8 cellular contexts compared by ENCODE assay signal in the genomic region with DNA sequence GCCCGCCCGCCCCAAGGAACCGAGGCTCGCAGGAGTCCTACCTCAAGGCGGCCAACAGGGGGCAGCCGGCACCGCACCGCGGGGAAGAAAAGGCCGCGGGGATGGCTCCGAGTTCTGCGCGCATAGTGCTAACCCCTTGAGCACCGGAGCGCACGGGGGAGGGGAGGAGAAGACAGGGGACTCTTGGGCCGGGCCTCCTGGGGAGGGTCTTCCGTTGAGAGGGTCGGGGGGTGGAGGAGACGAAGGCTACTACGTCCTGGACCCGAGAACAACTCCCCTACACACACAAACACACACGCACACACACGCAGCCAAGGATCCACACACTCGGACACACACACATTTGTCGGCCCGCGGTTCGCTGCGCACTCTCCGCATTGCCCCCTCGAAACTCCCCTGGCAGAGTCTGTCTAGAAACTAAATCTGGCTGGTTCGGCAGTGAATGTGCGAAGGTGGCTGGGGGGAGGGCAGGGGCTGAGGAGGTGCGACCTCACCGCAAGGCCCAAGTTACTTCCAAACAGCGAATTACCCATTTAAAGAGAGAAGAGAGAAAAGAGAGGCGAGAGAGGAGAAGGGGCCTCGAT. TPM values are rescaled to one million over a fixed set of nuclear protein-coding genes. Genes with fewer than 3 reads are reported as not detected.
DNase-seq lines count a peak whose midpoint lies in the region; ATAC-seq, FAIRE-seq and TF ChIP-seq lines count a peak whose summit lies in the region.

No MANE protein-coding gene starts in this region.

- TF ChIP-seq CTCF in left ventricle myocardium inferior (IDR thresholded peaks at IDR 0.05; ENCODE audit: borderline replicate concordance), result peak; percentile 80
- TF ChIP-seq CTCF in psoas muscle (IDR thresholded peaks at IDR 0.05), result peak; percentile 81
- TF ChIP-seq CTCF in natural killer cell (IDR thresholded peaks at IDR 0.05), result no peak

- H3K36me3 ChIP-seq in left ventricle myocardium inferior, result no peaks in the 10 kb centered on the region
- H3K36me3 ChIP-seq in psoas muscle (ENCODE audit: insufficient read depth in 1 of 2, low read depth in 1 of 2), result no peaks in the 10 kb centered on the region

- H3K4me1 Mint-ChIP-seq in natural killer cell, result peaks cover 0 to 4% of the 10 kb centered on the region in 2 donors

- no peaks in the 10 kb centered on the region for H3K36me3 Mint-ChIP-seq in natural killer cell

- 2 to 6% (median 5%) methylated on average over 25 to 40 of the region's 40 CpGs for WGBS in psoas muscle, 3 donors

- H3K27me3 Mint-ChIP-seq in natural killer cell (ENCODE audit: low read depth in 2 of 2), result peaks cover 57 to 70% of the 10 kb centered on the region in 2 donors

- H3K9me3 ChIP-seq in left ventricle myocardium inferior (replicated peaks) (no peaks in the 10 kb centered on the region), psoas muscle (no peaks in the 10 kb centered on the region)

- no peak overlapping the region for H3K27ac Mint-ChIP-seq in natural killer cell

- DNase-seq in 8988T, result peak; percentile 99
- DNase-seq in GM12891 (ENCODE audit: insufficient read length, low spot score), result peak; percentile 86
- DNase-seq in NCI-H460 (ENCODE audit: extremely low read depth, low read depth), result peak; percentile 71
- peak; percentile 84 for DNase-seq in amniotic epithelial cell (ENCODE audit: low read depth)
- DNase-seq in left ventricle myocardium inferior, result peak; percentile 75
- peak; percentile 79 to 91 for DNase-seq in psoas muscle
- no peak for DNase-seq in natural killer cell

- H3K9me3 Mint-ChIP-seq in natural killer cell, result no peaks in the 10 kb centered on the region

- FAIRE-seq in GM12891 (lab: Jason Lieb, UNC), result peak; percentile 69

- H3K27me3 ChIP-seq in left ventricle myocardium inferior (ENCODE audit: low read depth) (peaks cover 97% of the 10 kb centered on the region), psoas muscle (ENCODE audit: insufficient read depth in 3 of 3, low read length in 2 of 3) (peaks cover 0 to 13% (median 2%) of the 10 kb centered on the region in 3 donors)

- intact Hi-C loops in left ventricle myocardium inferior (cut with micrococcal nuclease) (loop anchor here (5.0 kb wide), 1 partner anchor 262 kb away; no protein-coding TSS in a partner anchor), psoas muscle (cut with DNase I) (loop anchor here (1.0 to 10.0 kb wide), 8 partner anchors 240 to 1010 kb away; no protein-coding TSS in a partner anchor), natural killer cell (cut with micrococcal nuclease) (no loop called here)

- peak overlapping the region; percentile 74 for H3K27ac ChIP-seq in left ventricle myocardium inferior (replicated peaks)
- H3K27ac ChIP-seq in psoas muscle, result peak overlapping the region; percentile 59

- ATAC-seq in HG02981 (IDR thresholded peaks at IDR 0.05; ENCODE audit: unreplicated experiment), result peak; percentile 74
- ATAC-seq in psoas muscle, result peak; percentile 82 to 85 (median 84)
- ATAC-seq in natural killer cell, result no peak

- H3K4me3 ChIP-seq in left ventricle myocardium inferior (peak overlapping the region; percentile 78), psoas muscle (peak overlapping the region; percentile 86)

- H3K4me1 ChIP-seq in left ventricle myocardium inferior, result peaks cover 65% of the 10 kb centered on the region
- H3K4me1 ChIP-seq in psoas muscle, result peaks cover 7% of the 10 kb centered on the region

- no peak overlapping the region for H3K4me3 Mint-ChIP-seq in natural killer cell

- TF ChIP-seq POLR2A in GM12891 (IDR thresholded peaks at IDR 0.05; ENCODE audit: low read depth, low read length), result no peak

TF ChIP-seq in GM12891, 5 proteins besides CTCF, POLR2A, EP300 and RAD21:
- no peak for TF ChIP-seq PAX5 (IDR thresholded peaks at IDR 0.05; ENCODE audit: insufficient read depth, low read length, severe bottlenecking)
- TF ChIP-seq TAF1 (IDR thresholded peaks at IDR 0.05; ENCODE audit: low read depth, low read length), result no peak
- TF ChIP-seq POLR2AphosphoS5 (IDR thresholded peaks at IDR 0.05; ENCODE audit: low read depth, low read length), result no peak
- no peak for TF ChIP-seq SPI1 (IDR thresholded peaks at IDR 0.05; ENCODE audit: low read depth, low read length)
- no peak for TF ChIP-seq POU2F2 (IDR thresholded peaks at IDR 0.05; ENCODE audit: low read depth, low read length)

RNA-seq across cellular contexts. Expression of gene WNT5A, which starts 1.8 kb away (rescaled TPM):
- polyA plus RNA-seq in GM12891 (2012; ENCODE audit: low read depth, missing spikeins), result 0.01 TPM
- total RNA-seq in NCI-H460 (2014; rRNA removed; shearing (Covaris generic)), result 12.0 and 12.7 TPM in 2 replicates
- polyA plus RNA-seq in NCI-H460 (2014; cell fraction: nucleus; rRNA removed), result 12.4 and 16.4 TPM in 2 replicates
- 3.8 TPM for total RNA-seq in left ventricle myocardium inferior
- 1 to 10 TPM in 3 of 4 donors, under 1 TPM in 1; 0.59 to 6.2 (median 2.0) TPM for total RNA-seq in psoas muscle
- 1 to 10 TPM in 1 of 3 donors, under 1 TPM in 2; 0.43 to 2.3 (median 0.44) TPM for polyA plus RNA-seq in psoas muscle
- total RNA-seq in natural killer cell, result not detected

Comparison
In these comparisons a context has a peak if more than half of its experiments do, and no peak if none do; other contexts are left out.
1. ATAC-seq: peak in HG02981 (single experiment) and psoas muscle (4 of 4); none in natural killer cell (0 of 3).